8 cellular contexts compared by ENCODE assay signal in the genomic region with DNA sequence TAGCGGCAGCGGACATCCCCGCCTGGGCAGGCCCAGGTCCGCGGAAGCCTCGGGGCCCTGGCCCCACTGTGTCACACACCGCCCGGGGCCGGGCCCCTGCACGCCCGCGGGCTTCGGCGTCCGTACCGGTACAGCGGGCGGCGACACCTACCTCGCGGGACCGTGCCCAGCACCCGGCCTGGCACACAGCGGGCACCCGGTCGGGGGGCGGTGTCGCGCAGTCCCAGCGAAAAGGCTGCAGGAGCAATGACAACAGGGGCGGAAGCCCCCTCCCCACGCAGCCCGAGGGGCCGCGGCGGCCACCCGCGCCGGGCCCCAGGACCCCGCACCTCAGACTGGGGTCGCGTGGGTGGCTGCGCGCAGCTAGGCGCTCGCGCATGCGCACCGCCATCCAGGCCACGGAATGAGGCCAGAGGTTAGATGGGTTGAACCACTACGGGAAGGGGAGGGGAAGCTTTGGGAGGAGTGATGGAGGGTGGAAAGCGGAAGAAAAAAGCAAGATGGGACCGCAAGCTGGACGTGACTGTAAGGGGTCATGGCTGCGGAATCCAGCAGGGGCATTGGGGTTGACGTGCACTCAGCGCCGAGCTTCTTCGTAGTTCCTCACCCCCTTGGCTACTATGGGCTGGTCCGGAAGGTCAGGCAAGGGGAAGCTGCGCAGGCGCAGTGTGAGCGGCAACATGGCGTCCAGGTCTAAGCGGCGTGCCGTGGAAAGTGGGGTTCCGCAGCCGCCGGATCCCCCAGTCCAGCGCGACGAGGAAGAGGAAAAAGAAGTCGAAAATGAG. TPM values are rescaled to one million over a fixed set of nuclear protein-coding genes. Genes with fewer than 3 reads are reported as not detected.
DNase-seq lines count a peak whose midpoint lies in the region; ATAC-seq lines count a peak whose summit lies in the region.

A gene (plus strand): TSS at position 669 of the 785 bp plus-strand sequence. CDS start 12 bp downstream, at position 681.
A gene (minus strand): TSS at position 381 of the 785 bp plus-strand sequence. CDS start 6,759 bp downstream, outside the sequence.

- peak; percentile 82 to 89 for DNase-seq in AML-193 (lab: John Stamatoyannopoulos, UW)
- peak; percentile 88 for DNase-seq in GM19238 (ENCODE audit: insufficient read length, low spot score)
- peak; percentile 78 for DNase-seq in NCI-H510A (lab: John Stamatoyannopoulos, UW)
- peak; percentile 88 for DNase-seq in activated CD4-positive, alpha-beta T cell treated with anti-CD3 and anti-CD28 coated beads for 1 hour
- peak; percentile 90 for DNase-seq in cerebellum (ENCODE audit: low spot score)
- DNase-seq in kidney glomerular epithelial cell (lab: John Stamatoyannopoulos, UW), result peak; percentile 98
- peak; percentile 81 to 89 for DNase-seq in stimulated activated CD4-positive, alpha-beta T cell treated with anti-CD3 and anti-CD28 coated beads, Interleukin-15, amount 100 ng/mL, for 48 hours (ENCODE audit: low read depth in 2 of 2)

- ATAC-seq in HG03439 (IDR thresholded peaks at IDR 0.05; ENCODE audit: unreplicated experiment), result peak; percentile 86

RNA-seq across cellular contexts. Expression of the first gene that starts in this region (rescaled TPM):
- 35.2 TPM for total RNA-seq in cerebellum

RNA-seq across cellular contexts. Expression of the second gene that starts in this region (rescaled TPM):
- 53.4 TPM for total RNA-seq in cerebellum

Comparison
In these comparisons a context has a peak if more than half of its experiments do, and no peak if none do; other contexts are left out.
1. Peak in every context shown above with its lines: DNase-seq and ATAC-seq.